ENCODE assay signal across 8 cellular contexts in the genomic region with DNA sequence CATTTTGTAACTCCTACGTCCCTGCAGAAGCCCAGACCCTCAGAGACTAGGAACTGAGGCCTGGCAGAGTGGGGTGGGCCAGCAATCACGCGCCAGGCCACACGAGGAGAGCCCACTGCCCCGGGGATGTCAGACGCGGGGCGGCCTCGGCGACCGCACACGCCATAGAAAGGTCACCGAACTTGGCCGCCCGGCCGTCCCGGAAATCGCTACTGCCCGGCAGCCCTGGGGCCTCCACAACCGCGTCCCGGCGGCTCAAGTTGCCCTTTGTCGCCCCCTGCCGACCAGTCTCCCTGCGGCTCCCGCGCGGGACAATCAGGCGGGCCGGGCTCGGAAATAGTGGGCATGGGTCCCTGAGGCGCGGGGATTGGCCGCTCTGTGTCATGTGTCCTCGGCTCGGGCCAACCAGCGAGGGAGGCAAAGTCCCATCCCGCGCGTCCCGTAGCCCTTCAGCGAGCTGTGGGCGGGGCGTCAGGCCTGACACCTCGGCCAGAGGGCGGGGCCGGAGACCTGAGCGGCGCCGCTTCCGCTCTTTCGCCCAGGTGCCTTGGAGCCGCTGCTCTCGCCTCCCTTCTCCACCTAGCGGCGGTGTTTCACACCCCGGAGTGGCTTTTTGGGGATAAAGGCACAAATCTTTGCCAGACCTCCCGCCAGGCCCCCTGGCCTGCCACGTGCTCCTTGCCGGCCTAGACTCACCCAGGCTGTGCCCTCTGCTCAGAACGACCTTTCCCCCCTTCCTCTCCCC. TPM values are rescaled to one million over a fixed set of nuclear protein-coding genes. Genes with fewer than 3 reads are reported as not detected.
DNase-seq lines count a peak whose midpoint lies in the region; ATAC-seq and TF ChIP-seq lines count a peak whose summit lies in the region.

No MANE protein-coding gene starts in this region.

- peak in 1 of 4 donors; percentile 69 for TF ChIP-seq POLR2A in upper lobe of left lung (IDR thresholded peaks at IDR 0.05)

- H3K27me3 ChIP-seq in SU-DHL-6 (ENCODE audit: low read length) = no peaks in the 10 kb centered on the region
- H3K27me3 ChIP-seq in adipocyte (replicated peaks; ENCODE audit: control insufficient read depth, insufficient read depth, low read length) = no peaks in the 10 kb centered on the region
- H3K27me3 ChIP-seq in cardiac muscle cell = no peaks in the 10 kb centered on the region
- H3K27me3 ChIP-seq in upper lobe of left lung = no peaks in the 10 kb centered on the region

- no peaks in the 10 kb centered on the region for H3K79me2 ChIP-seq in SU-DHL-6 (ENCODE audit: insufficient read depth, low read length)

- no peaks in the 10 kb centered on the region for H4K20me1 ChIP-seq in SU-DHL-6 (ENCODE audit: low read depth, low read length)

- peak overlapping the region; percentile 52 for H3K4me2 ChIP-seq in SU-DHL-6 (ENCODE audit: low read depth, low read length, poor library complexity, severe bottlenecking)

- TF ChIP-seq CTCF in GM12873 (IDR thresholded peaks at IDR 0.05; ENCODE audit: insufficient read depth, low read depth, low read length, missing control alignments) (peak; percentile 66), SU-DHL-6 (IDR thresholded peaks at IDR 0.05; ENCODE audit: insufficient read depth, low read length, poor library complexity, severe bottlenecking) (peak; percentile 74), cardiac muscle cell (IDR thresholded peaks at IDR 0.05; ENCODE audit: low read depth, low read length) (peak; percentile 83), upper lobe of left lung (IDR thresholded peaks at IDR 0.05) (peak; percentile 87 to 100 (median 99))

- DNase-seq in NCI-H128 (lab: John Stamatoyannopoulos, UW; ENCODE audit: unreplicated experiment) (peak; percentile 100), adipocyte (ENCODE audit: low read depth) (peak; percentile 99), cardiac muscle cell (ENCODE audit: low read depth in 1 of 2, low spot score in 1 of 2) (peak; percentile 99 to 100), pons (ENCODE audit: low spot score) (peak; percentile 96), upper lobe of left lung (peak; percentile 99 to 100)

- H3K9ac ChIP-seq in SU-DHL-6 (ENCODE audit: low read length) (peak overlapping the region; percentile 63), adipocyte (ENCODE audit: low read length) (peak overlapping the region; percentile 88)

- H3K4me3 ChIP-seq in SU-DHL-6 (ENCODE audit: insufficient read depth, low read length, poor library complexity, severe bottlenecking) (peak overlapping the region; percentile 35), adipocyte (ENCODE audit: low read length) (peak overlapping the region; percentile 81), cardiac muscle cell (peak overlapping the region; percentile 14), upper lobe of left lung (peak overlapping the region in 3 of 4 donors; percentile 36 to 54 (median 53))

- WGBS in upper lobe of left lung, 2 donors = 2 to 11% methylated on average over 4 to 50 of the region's 62 CpGs

- peak overlapping the region; percentile 90 for H2AFZ ChIP-seq in SU-DHL-6 (ENCODE audit: low read depth, low read length, severe bottlenecking)

- peak; percentile 99 for ATAC-seq in HG02759 (IDR thresholded peaks at IDR 0.05; ENCODE audit: unreplicated experiment)
- ATAC-seq in upper lobe of left lung (ENCODE audit: low FRiP score in 2 of 2) = peak; percentile 99 to 100

- no peaks in the 10 kb centered on the region for H3K36me3 ChIP-seq in SU-DHL-6 (ENCODE audit: low read length)
- no peaks in the 10 kb centered on the region for H3K36me3 ChIP-seq in adipocyte (ENCODE audit: control insufficient read depth, insufficient read depth, low read length, severe bottlenecking)
- no peaks in the 10 kb centered on the region for H3K36me3 ChIP-seq in cardiac muscle cell
- H3K36me3 ChIP-seq in upper lobe of left lung = no peaks in the 10 kb centered on the region

- peak in 1 of 4 donors; percentile 4 for TF ChIP-seq EP300 in upper lobe of left lung (IDR thresholded peaks at IDR 0.05)

- H3K9me3 ChIP-seq in SU-DHL-6 (ENCODE audit: insufficient read depth, low read length) (no peaks in the 10 kb centered on the region), adipocyte (ENCODE audit: control insufficient read depth, low read length) (no peaks in the 10 kb centered on the region), cardiac muscle cell (ENCODE audit: low read depth) (no peaks in the 10 kb centered on the region), upper lobe of left lung (no peaks in the 10 kb centered on the region)

- no peaks in the 10 kb centered on the region for H3K9me2 ChIP-seq in SU-DHL-6 (replicated peaks; ENCODE audit: insufficient read depth, low read length)

- H3F3A ChIP-seq in SU-DHL-6 (ENCODE audit: insufficient read depth) = 0 out of 2 replicates have a peak, but pooled peaks cover 5% of the 10 kb centered on the region

- H3K4me1 ChIP-seq in adipocyte (ENCODE audit: control insufficient read depth, insufficient read depth, low read length) = peaks cover 16% of the 10 kb centered on the region
- H3K4me1 ChIP-seq in cardiac muscle cell (ENCODE audit: low read depth) = peaks cover 4% of the 10 kb centered on the region
- H3K4me1 ChIP-seq in upper lobe of left lung = peaks cover 12 to 20% (median 16%) of the 10 kb centered on the region in 4 donors

- H3K27ac ChIP-seq in SU-DHL-6 (ENCODE audit: low read depth, low read length) (peak overlapping the region; percentile 34; the same call in 1 of the 2 replicates), cardiac muscle cell (peak overlapping the region; percentile 80), upper lobe of left lung (peak overlapping the region; percentile 84 to 94 (median 92))

RNA-seq across cellular contexts. Expression of gene DEGS2, which starts 33.4 kb away (rescaled TPM):
- total RNA-seq in cardiac muscle cell = 0.49 and 2.7 TPM in 2 replicates
- polyA plus RNA-seq in cardiac muscle cell = 1.2 and 1.3 TPM in 2 replicates
- total RNA-seq in upper lobe of left lung = 10 to 100 TPM in 1 of 6 donors, 1 to 10 TPM in 5; 2.0 to 19.9 (median 5.4) TPM

RNA-seq across cellular contexts. Expression of gene YY1, which starts 46.1 kb away (rescaled TPM):
- total RNA-seq in cardiac muscle cell (64.2 and 73.4 TPM in 2 replicates), upper lobe of left lung (10 to 100 TPM; 35.6 to 70.4 (median 52.4) TPM)
- polyA plus RNA-seq in cardiac muscle cell = 27.0 and 28.6 TPM in 2 replicates

Comparison
In these comparisons a context has a peak if more than half of its experiments do, and no peak if none do; other contexts are left out.
1. Peak in every context shown above with its lines: DNase-seq, ATAC-seq, H3K4me3 ChIP-seq and H3K27ac ChIP-seq.
2. H3K27ac ChIP-seq: peak in every context shown above with its lines; median percentile 92 in upper lobe of left lung; 80 in cardiac muscle cell; 34 in SU-DHL-6.
3. H3K4me3 ChIP-seq: peak in every context shown above with its lines; median percentile 81 in adipocyte; 53 in upper lobe of left lung; 35 in SU-DHL-6; 14 in cardiac muscle cell.